Comparison of ENCODE assay signal across 22 cellular contexts in the genomic region with DNA sequence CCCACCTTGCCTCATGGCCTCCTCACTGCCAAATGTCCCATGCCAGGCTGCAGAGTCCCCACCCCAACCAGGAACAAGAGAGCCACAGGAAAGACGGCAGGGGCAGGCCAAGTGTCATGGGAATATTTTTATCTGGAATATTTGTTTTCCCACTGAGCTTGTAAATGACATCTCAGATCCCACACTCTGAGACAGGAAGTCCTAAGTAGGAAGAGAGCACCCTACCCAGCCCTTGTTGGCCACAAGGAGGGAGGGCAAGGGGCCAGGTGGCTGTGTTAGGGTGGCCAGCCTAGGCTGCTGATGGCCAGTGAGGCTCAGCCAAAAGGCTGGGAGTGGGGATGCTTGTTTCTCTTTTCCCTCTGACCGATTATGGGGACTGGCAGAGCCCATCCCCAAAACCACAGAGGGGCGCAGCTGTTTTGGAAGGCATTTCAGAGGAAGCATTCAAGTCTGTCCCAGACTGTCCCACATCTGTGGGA. TPM values are rescaled to one million over a fixed set of nuclear protein-coding genes. Genes with fewer than 3 reads are reported as not detected.
"Had no signal": no experiment of that assay in that cellular context is flagged by ENCODE, and none has a peak within 500 bp of the region (broad histone marks: within the 10 kb centered on the region; RNA-seq: fewer than 3 reads in every experiment).

No MANE protein-coding gene starts in this region.

- H3K4me1 ChIP-seq: left lung had no signal

- H3K27me3 ChIP-seq: cardiac muscle cell had no signal

- H3K4me3 ChIP-seq: cardiac muscle cell, left lung, mucosa of descending colon, prostate gland, suprapubic skin had no signal

- H3K36me3 ChIP-seq: cardiac muscle cell, left lung, prostate gland, suprapubic skin had no signal

- ATAC-seq: activated CD8-positive, alpha-beta memory T cell treated with anti-CD3 and anti-CD28 coated beads, Interleukin-2, amount 10 ng/mL, durations not matched to agents 7 days and 5 days; esophagus mucosa; left lung; mucosa of descending colon; natural killer cell; right cardiac atrium; T-cell had no signal

- H3K36me3 Mint-ChIP-seq: activated CD8-positive, alpha-beta memory T cell treated with anti-CD3 and anti-CD28 coated beads, Interleukin-2, amount 10 ng/mL, durations not matched to agents 7 days and 5 days; natural killer cell; T-cell had no signal

- H3K9me3 Mint-ChIP-seq: activated T-helper 2 cell treated with anti-CD3 and anti-CD28 coated beads, Interferon-gamma antibody, Interleukin-2, Interleukin-4, amounts not matched to agents 10 μg/mL and 5 μg/mL and 100 μg/mL, durations not matched to agents 14 hours and 24 hours and 36 hours; natural killer cell; stimulated activated naive CD8-positive, alpha-beta T cell treated with anti-CD3 and anti-CD28 coated beads, Interleukin-15, Interleukin-2, amounts not matched to agents 100 ng/mL and 50 ng/mL, for 24 hours; T-cell had no signal

- DNase-seq: activated CD4-positive, alpha-beta T cell treated with anti-CD3 and anti-CD28 coated beads, Interleukin-2, amount 50 U/mL, for 4 hours; activated CD4-positive, CD25-positive, alpha-beta regulatory T cell treated with anti-CD3 and anti-CD28 coated beads, Interleukin-2, amount 50 U/mL, for 72 hours; activated CD8-positive, alpha-beta memory T cell treated with anti-CD3 and anti-CD28 coated beads, Interleukin-2, amount 10 ng/mL, durations not matched to agents 7 days and 5 days; activated naive CD4-positive, alpha-beta T cell treated with anti-CD3 and anti-CD28 coated beads, Interleukin-2, amount 50 U/mL, for 16 hours; activated T-cell treated with anti-CD3 and anti-CD28 coated beads, Interleukin-2, amount 50 U/mL, for 1 hour; hippocampal formation; left lung; mucosa of descending colon; natural killer cell; nucleus accumbens; T-cell; T-helper 9 cell; trophoblast cell had no signal

- H3K4me3 Mint-ChIP-seq: activated CD8-positive, alpha-beta memory T cell treated with anti-CD3 and anti-CD28 coated beads, Interleukin-2, amount 10 ng/mL, durations not matched to agents 7 days and 5 days; natural killer cell; stimulated activated naive CD8-positive, alpha-beta T cell treated with anti-CD3 and anti-CD28 coated beads, Interleukin-15, Interleukin-2, amounts not matched to agents 100 ng/mL and 50 ng/mL, for 24 hours; T-cell had no signal

- FAIRE-seq: colon, keratinocyte had no signal

- H3K9me3 ChIP-seq: left lung, mucosa of descending colon, prostate gland, suprapubic skin had no signal

- H3K27ac Mint-ChIP-seq: activated CD8-positive, alpha-beta memory T cell treated with anti-CD3 and anti-CD28 coated beads, Interleukin-2, amount 10 ng/mL, durations not matched to agents 7 days and 5 days; activated T-helper 2 cell treated with anti-CD3 and anti-CD28 coated beads, Interferon-gamma antibody, Interleukin-2, Interleukin-4, amounts not matched to agents 10 μg/mL and 5 μg/mL and 100 μg/mL, durations not matched to agents 14 hours and 24 hours and 36 hours; natural killer cell; stimulated activated naive CD8-positive, alpha-beta T cell treated with anti-CD3 and anti-CD28 coated beads, Interleukin-15, Interleukin-2, amounts not matched to agents 100 ng/mL and 50 ng/mL, for 24 hours; T-cell had no signal

- H3K4me1 Mint-ChIP-seq: activated CD8-positive, alpha-beta memory T cell treated with anti-CD3 and anti-CD28 coated beads, Interleukin-2, amount 10 ng/mL, durations not matched to agents 7 days and 5 days; natural killer cell; T-cell had no signal

- H3K27ac ChIP-seq: cardiac muscle cell, left lung, prostate gland, suprapubic skin had no signal

RNA-seq across cellular contexts. Expression of a gene that starts 7.7 kb away (rescaled TPM):
- total RNA-seq: activated CD8-positive, alpha-beta memory T cell treated with anti-CD3 and anti-CD28 coated beads, Interleukin-2, amount 10 ng/mL, durations not matched to agents 7 days and 5 days; activated T-helper 2 cell treated with anti-CD3 and anti-CD28 coated beads, Interferon-gamma antibody, Interleukin-2, Interleukin-4, amounts not matched to agents 10 μg/mL and 5 μg/mL and 100 μg/mL, durations not matched to agents 14 hours and 24 hours and 36 hours; cardiac muscle cell had no signal
- polyA plus RNA-seq: cardiac muscle cell had no signal
